Comparison of ENCODE assay signal across 11 cellular contexts in the genomic region with DNA sequence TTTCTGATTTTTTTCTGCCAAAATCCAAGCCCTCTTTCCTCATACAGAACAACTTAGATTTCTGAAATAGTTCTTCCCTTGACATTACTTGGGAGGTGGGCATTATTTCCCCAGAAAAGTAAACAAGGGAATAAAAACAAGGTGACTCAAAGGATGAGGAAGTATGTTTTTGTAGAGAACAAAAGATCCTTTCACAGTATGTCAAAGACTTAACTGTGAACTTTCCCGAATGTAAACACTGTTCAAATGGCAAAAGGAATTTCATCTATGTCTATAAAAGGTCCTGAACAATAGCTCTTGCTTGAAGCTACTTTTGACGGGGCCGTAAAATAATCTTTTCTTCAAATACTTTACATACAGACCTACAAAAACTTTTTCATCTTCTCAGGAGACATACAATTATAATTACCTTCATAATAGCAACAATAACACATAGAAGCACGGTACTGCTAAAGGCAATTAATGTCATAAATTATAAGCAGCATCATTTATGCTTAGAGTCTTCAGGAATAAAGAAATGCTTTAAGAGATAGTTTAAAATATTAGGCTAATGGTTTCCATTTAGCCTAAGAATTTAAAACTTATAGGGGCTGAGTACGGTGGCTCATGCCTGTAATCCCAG.
DNase-seq lines count a peak whose midpoint lies in the region; ATAC-seq and TF ChIP-seq lines count a peak whose summit lies in the region.
"Had no signal": no experiment of that assay in that cellular context is flagged by ENCODE, and none has a peak within 500 bp of the region (broad histone marks: within the 10 kb centered on the region; RNA-seq: fewer than 3 reads in every experiment).

No MANE protein-coding gene starts in this region.

- 69 to 71% methylated on average over 5 of the region's 5 CpGs for WGBS in testis, 2 donors

- DNase-seq in HT-29 (ENCODE audit: low spot score): peak; percentile 89
- DNase-seq in adipocyte (ENCODE audit: low read depth): peak; percentile 55
- DNase-seq in kidney epithelial cell (ENCODE audit: low read depth): peak; percentile 70
- DNase-seq in cerebellar nuclear complex (lab: John Stamatoyannopoulos, UW): no peak
- DNase-seq in testis: no peak
- DNase-seq: activated CD8-positive, alpha-beta memory T cell treated with anti-CD3 and anti-CD28 coated beads, Interleukin-2, amount 10 ng/mL, durations not matched to agents 7 days and 5 days; cortex of kidney; NCI-H2107; stimulated activated CD4-positive, alpha-beta T cell treated with anti-CD3 and anti-CD28 coated beads, Interleukin-2, amount 100 ng/mL, for 48 hours had no signal

- no peak for TF ChIP-seq CTCF in kidney epithelial cell (IDR thresholded peaks at IDR 0.05; ENCODE audit: insufficient read depth, low read length, poor library complexity, severe bottlenecking)
- TF ChIP-seq CTCF in testis (IDR thresholded peaks at IDR 0.05): no peak

- H3K9me3 ChIP-seq in adipocyte (ENCODE audit: control insufficient read depth, low read length) (no peaks in the 10 kb centered on the region), subcutaneous abdominal adipose tissue (ENCODE audit: control insufficient read depth in 5 of 5, low read length in 5 of 5) (no peaks in the 10 kb centered on the region), testis (no peaks in the 10 kb centered on the region)

- no peaks in the 10 kb centered on the region for H3K36me3 ChIP-seq in adipocyte (ENCODE audit: control insufficient read depth, insufficient read depth, low read length, severe bottlenecking)
- no peaks in the 10 kb centered on the region for H3K36me3 ChIP-seq in kidney epithelial cell (ENCODE audit: control insufficient read depth, insufficient read depth, low read length)
- no peaks in the 10 kb centered on the region for H3K36me3 ChIP-seq in subcutaneous abdominal adipose tissue (ENCODE audit: control insufficient read depth in 5 of 5, insufficient read depth in 5 of 5, low read length in 5 of 5)
- H3K36me3 ChIP-seq in testis (ENCODE audit: low read depth, missing control alignments): no peaks in the 10 kb centered on the region

- H3K27ac ChIP-seq in subcutaneous abdominal adipose tissue (ENCODE audit: low read depth, low read length) (peak overlapping the region; percentile 64), testis (no peak overlapping the region)

- H3K4me1 ChIP-seq in adipocyte (ENCODE audit: control insufficient read depth, insufficient read depth, low read length) (peaks cover 45% of the 10 kb centered on the region), subcutaneous abdominal adipose tissue (ENCODE audit: control insufficient read depth in 5 of 5, insufficient read depth in 5 of 5, low read length in 5 of 5) (peaks cover 0 to 39% (median 29%) of the 10 kb centered on the region in 5 donors), testis (peaks cover 13% of the 10 kb centered on the region)

- TF ChIP-seq POLR2A in testis (IDR thresholded peaks at IDR 0.05): no peak

- H3K27me3 ChIP-seq in adipocyte (replicated peaks; ENCODE audit: control insufficient read depth, insufficient read depth, low read length) (no peaks in the 10 kb centered on the region), kidney epithelial cell (ENCODE audit: control insufficient read depth, insufficient read depth, low read length) (no peaks in the 10 kb centered on the region), subcutaneous abdominal adipose tissue (ENCODE audit: control insufficient read depth in 5 of 5, insufficient read depth in 4 of 5, low read length in 5 of 5) (no peaks in the 10 kb centered on the region), testis (no peaks in the 10 kb centered on the region)

- no peak for ATAC-seq in GM18909 (IDR thresholded peaks at IDR 0.05; ENCODE audit: poor library complexity, unreplicated experiment)
- ATAC-seq: activated CD8-positive, alpha-beta memory T cell treated with anti-CD3 and anti-CD28 coated beads, Interleukin-2, amount 10 ng/mL, durations not matched to agents 7 days and 5 days had no signal

- H3K4me3 ChIP-seq in adipocyte (ENCODE audit: low read length) (no peak overlapping the region), kidney epithelial cell (ENCODE audit: low read depth, low read length) (no peak overlapping the region), subcutaneous abdominal adipose tissue (ENCODE audit: low read depth in 1 of 5, low read length in 5 of 5) (no peak overlapping the region), testis (no peak overlapping the region)

- H3K9ac ChIP-seq in adipocyte (ENCODE audit: low read length) (no peak overlapping the region), subcutaneous abdominal adipose tissue (ENCODE audit: low read length in 5 of 5) (no peak overlapping the region)

- intact Hi-C loops in testis (cut with DNase I; ENCODE audit: low total_unique reads): no loop called here

Comparison
In these comparisons a context has a peak if more than half of its experiments do, and no peak if none do; other contexts are left out.
1. DNase-seq: peak in HT-29 (single experiment), adipocyte (single experiment) and kidney epithelial cell (single experiment); none in cerebellar nuclear complex (0 of 2) and testis (single experiment).